Comparison of ENCODE assay signal across 13 cellular contexts in genomic region chr7:151491859-151492258, GRCh38. TPM values are rescaled to one million over a fixed set of nuclear protein-coding genes. Genes with fewer than 3 reads are reported as not detected.
A peak's percentile ranks its signal among the peaks of the same experiment; 100 is the strongest.
DNase-seq lines count a peak whose midpoint lies in the region; ATAC-seq, FAIRE-seq and TF ChIP-seq lines count a peak whose summit lies in the region.
"Had no signal": no experiment of that assay in that cellular context is flagged by ENCODE, and none has a peak within 500 bp of the region (broad histone marks: within the 10 kb centered on the region; RNA-seq: fewer than 3 reads in every experiment).

No MANE protein-coding gene starts in this region.

- H3K9me3 Mint-ChIP-seq in Calu3 (ENCODE audit: low read depth, unreplicated experiment), result no peaks in the 10 kb centered on the region

- no TSS peak for BruUV-seq in Calu3 (replicated peaks; lab: Mats Ljungman, UMichigan)

- H3K27ac Mint-ChIP-seq in Calu3 (ENCODE audit: unreplicated experiment), result peak overlapping the region; percentile 72

- peaks cover 14% of the 10 kb centered on the region for H3K36me3 ChIP-seq in bronchial epithelial cell (ENCODE audit: control insufficient read depth, insufficient read depth, low read length)
- H3K36me3 ChIP-seq in mucosa of descending colon (ENCODE audit: low read depth), result no peaks in the 10 kb centered on the region

- peak; percentile 48 for DNase-seq in Calu3
- peak; percentile 83 for DNase-seq in NB4 (ENCODE audit: low read depth)
- DNase-seq in bronchial epithelial cell (ENCODE audit: low read depth), result peak; percentile 92
- DNase-seq in mucosa of descending colon, result no peak
- DNase-seq in DMS114 treated with DMSO at 0.1 percent for 48 hours (lab: John Stamatoyannopoulos, UW; ENCODE audit: unreplicated experiment), result no peak
- no peak for DNase-seq in UCSD-AML1 (lab: John Stamatoyannopoulos, UW; ENCODE audit: unreplicated experiment)
- DNase-seq: activated CD4-positive, alpha-beta T cell treated with anti-CD3 and anti-CD28 coated beads, Interleukin-2, amount 50 U/mL, for 4 hours; NCI-H82; retina; stimulated activated naive CD4-positive, alpha-beta T cell treated with Interleukin-2 at 50 U/mL for 16 hours had no signal

- peak; percentile 86 for ATAC-seq in mucosa of descending colon
- no peak for ATAC-seq in GM19463 (IDR thresholded peaks at IDR 0.05; ENCODE audit: unreplicated experiment)
- ATAC-seq in HG03378 (IDR thresholded peaks at IDR 0.05; ENCODE audit: unreplicated experiment), result no peak

- CTCF ChIA-PET in Calu3 (lab: Charles Lee), result no interaction called here

- H3K4me1 ChIP-seq in mucosa of descending colon (ENCODE audit: low read depth), result peaks cover 16% of the 10 kb centered on the region

- H3K4me1 Mint-ChIP-seq in Calu3 (ENCODE audit: low read depth, unreplicated experiment), result peaks cover 55% of the 10 kb centered on the region

- FAIRE-seq in bronchial epithelial cell (lab: Jason Lieb, UNC), result peak; percentile 47

- peaks cover 11% of the 10 kb centered on the region for H3K36me3 Mint-ChIP-seq in Calu3 (ENCODE audit: insufficient read depth, unreplicated experiment)

- TF ChIP-seq CTCF in Calu3 (IDR thresholded peaks at IDR 0.05; ENCODE audit: unreplicated experiment) (no peak), NB4 (IDR thresholded peaks at IDR 0.05; ENCODE audit: low read depth, low read length) (no peak), bronchial epithelial cell (IDR thresholded peaks at IDR 0.05; ENCODE audit: insufficient read depth, low read length, severe bottlenecking) (no peak), mucosa of descending colon (IDR thresholded peaks at IDR 0.05) (no peak)

- no peaks in the 10 kb centered on the region for H3K27me3 Mint-ChIP-seq in Calu3 (ENCODE audit: unreplicated experiment)

- H3K4me3 Mint-ChIP-seq in Calu3 (ENCODE audit: low read depth, unreplicated experiment), result no peak overlapping the region

- intact Hi-C loops in Calu3 (cut with micrococcal nuclease; ENCODE audit: unreplicated experiment), result no loop called here
- intact Hi-C loops in mucosa of descending colon (cut with DNase I, micrococcal nuclease), result no loop called here

- H3K4me3 ChIP-seq in NB4 (ENCODE audit: low read depth, low read length) (no peak overlapping the region), bronchial epithelial cell (ENCODE audit: low read depth, low read length) (no peak overlapping the region), mucosa of descending colon (no peak overlapping the region)
- H3K4me3 ChIP-seq: cardiac muscle cell had no signal

- no peaks in the 10 kb centered on the region for H3K9me3 ChIP-seq in mucosa of descending colon

- H3K27me3 ChIP-seq in bronchial epithelial cell (ENCODE audit: control insufficient read depth, insufficient read depth, low read length), result no peaks in the 10 kb centered on the region
- H3K27me3 ChIP-seq: cardiac muscle cell had no signal

- TF ChIP-seq POLR2A in NB4 (IDR thresholded peaks at IDR 0.05; ENCODE audit: extremely low read depth, insufficient read length), result no peak

RNA-seq across cellular contexts. Expression of gene RHEB, which starts 27.8 kb away (rescaled TPM):
- 123 and 126 TPM in 2 replicates for total RNA-seq in Calu3 (2022)
- 68.0 and 68.7 TPM in 2 replicates for total RNA-seq in bronchial epithelial cell
- 100 to 1,000 TPM in 1 of 3 donors, 10 to 100 TPM in 2; 40.3 to 114 (median 73.5) TPM for total RNA-seq in mucosa of descending colon

RNA-seq across cellular contexts. Expression of gene CRYGN, which starts 51.9 kb away (rescaled TPM):
- total RNA-seq in Calu3 (2022), result not detected in 2 replicates
- not detected in 2 replicates for total RNA-seq in bronchial epithelial cell
- total RNA-seq in mucosa of descending colon, result under 1 TPM in 1 of 3 donors, not detected in 2; 0.51 TPM

Comparison
In these comparisons a context has a peak if more than half of its experiments do, and no peak if none do; other contexts are left out.
1. DNase-seq: peak in Calu3 (single experiment), NB4 (single experiment) and bronchial epithelial cell (single experiment); none in mucosa of descending colon (0 of 3), DMS114 treated with DMSO at 0.1 percent for 48 hours (single experiment) and UCSD-AML1 (single experiment).